14 cellular contexts compared by ENCODE assay signal in the genomic region with DNA sequence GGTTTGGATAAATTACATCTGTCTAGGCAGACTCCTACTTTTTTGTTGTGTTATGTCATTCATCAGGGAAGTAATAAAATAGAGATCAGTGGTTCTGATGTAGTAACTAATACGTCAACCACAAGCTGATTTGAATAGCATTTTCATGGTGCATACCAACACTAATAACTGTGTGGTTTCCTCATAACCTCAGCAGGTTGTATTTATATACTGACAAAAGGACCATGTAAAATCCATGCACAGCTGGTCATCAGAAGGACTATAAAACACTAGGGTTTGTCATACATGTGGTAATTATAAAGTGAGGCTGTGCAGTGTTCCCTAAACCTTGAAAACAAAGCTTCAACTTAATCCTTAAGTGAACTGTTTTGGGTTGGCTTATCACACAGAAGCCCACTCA.
DNase-seq lines count a peak whose midpoint lies in the region; ATAC-seq and TF ChIP-seq lines count a peak whose summit lies in the region.
"Had no signal": no experiment of that assay in that cellular context is flagged by ENCODE, and none has a peak within 500 bp of the region (broad histone marks: within the 10 kb centered on the region; RNA-seq: fewer than 3 reads in every experiment).

No MANE protein-coding gene starts in this region.

- intact Hi-C loops in psoas muscle (cut with DNase I), result no loop called here

- H3K4me1 ChIP-seq in psoas muscle, result peaks cover 29% of the 10 kb centered on the region

- peak in 1 of 4 donors; percentile 60 for ATAC-seq in psoas muscle
- ATAC-seq: activated CD8-positive, alpha-beta T cell treated with anti-CD3 and anti-CD28 coated beads, Interleukin-2, amount 10 ng/mL, durations not matched to agents 7 days and 5 days had no signal

- no peak overlapping the region for H3K4me3 ChIP-seq in psoas muscle
- H3K4me3 ChIP-seq: skin epidermis, transverse colon had no signal

- no peak for TF ChIP-seq CTCF in psoas muscle (IDR thresholded peaks at IDR 0.05)

- peak; percentile 74 for DNase-seq in GM04504 (ENCODE audit: low read depth)
- peak; percentile 56 for DNase-seq in NCI-H1048 (lab: John Stamatoyannopoulos, UW)
- peak; percentile 66 for DNase-seq in epithelial cell of prostate (ENCODE audit: low read depth, low spot score)
- DNase-seq in psoas muscle, result no peak
- DNase-seq in NCI-H128 (lab: John Stamatoyannopoulos, UW; ENCODE audit: unreplicated experiment), result no peak
- no peak for DNase-seq in CD1c-positive myeloid dendritic cell (ENCODE audit: extremely low spot score)
- no peak for DNase-seq in SHP77 treated with DMSO at 0.1 percent for 48 hours (lab: John Stamatoyannopoulos, UW)
- DNase-seq in RKO (ENCODE audit: low spot score), result no peak
- DNase-seq: activated CD8-positive, alpha-beta T cell treated with anti-CD3 and anti-CD28 coated beads, Interleukin-2, amount 10 ng/mL, durations not matched to agents 7 days and 5 days; activated gamma-delta T cell treated with Interleukin-2 at 50 U/mL for 16 hours; OCI-M1; transverse colon had no signal

- no peaks in the 10 kb centered on the region for H3K36me3 ChIP-seq in psoas muscle (ENCODE audit: insufficient read depth in 1 of 2, low read depth in 1 of 2)
- H3K36me3 ChIP-seq: transverse colon had no signal

- no peak overlapping the region for H3K27ac ChIP-seq in epithelial cell of prostate
- H3K27ac ChIP-seq in psoas muscle, result peak overlapping the region; percentile 68
- H3K27ac ChIP-seq: KMS-11, skin epidermis had no signal

- H3K9me3 ChIP-seq in psoas muscle, result peaks cover 7% of the 10 kb centered on the region
- H3K9me3 ChIP-seq: transverse colon had no signal

- 25 to 43% (median 25%) methylated on average over 1 of the region's 1 CpG for WGBS in psoas muscle, 3 donors

- H3K27me3 ChIP-seq in psoas muscle (ENCODE audit: insufficient read depth in 3 of 3, low read length in 2 of 3), result no peaks in the 10 kb centered on the region
- H3K27me3 ChIP-seq: transverse colon had no signal

Comparison
In these comparisons a context has a peak if more than half of its experiments do, and no peak if none do; other contexts are left out.
1. DNase-seq: peak in GM04504 (single experiment), NCI-H1048 (single experiment) and epithelial cell of prostate (single experiment); none in psoas muscle (0 of 2), NCI-H128 (single experiment), CD1c-positive myeloid dendritic cell (single experiment), SHP77 treated with DMSO at 0.1 percent for 48 hours (single experiment) and RKO (single experiment).